ENCODE assay signal across 8 cellular contexts in genomic region chr5:88729476-88730182, GRCh38.
DNase-seq lines count a peak whose midpoint lies in the region; ATAC-seq and TF ChIP-seq lines count a peak whose summit lies in the region.

No MANE protein-coding gene starts in this region.

- no peak overlapping the region for H3K27ac Mint-ChIP-seq in activated CD4-positive, alpha-beta T cell treated with anti-CD3 and anti-CD28 coated beads, Interleukin-2, amount 10 ng/mL, durations not matched to agents 7 days and 5 days
- no peak overlapping the region for H3K27ac Mint-ChIP-seq in mesothelial cell of epicardium

- no peak overlapping the region for H3K4me3 Mint-ChIP-seq in activated CD4-positive, alpha-beta T cell treated with anti-CD3 and anti-CD28 coated beads, Interleukin-2, amount 10 ng/mL, durations not matched to agents 7 days and 5 days
- no peak overlapping the region for H3K4me3 Mint-ChIP-seq in mesothelial cell of epicardium

- peak; percentile 36 for ATAC-seq in GM18861 (IDR thresholded peaks at IDR 0.05; ENCODE audit: unreplicated experiment)
- peak; percentile 26 for ATAC-seq in HG03469 (IDR thresholded peaks at IDR 0.05; ENCODE audit: unreplicated experiment)

- H3K4me1 Mint-ChIP-seq in activated CD4-positive, alpha-beta T cell treated with anti-CD3 and anti-CD28 coated beads, Interleukin-2, amount 10 ng/mL, durations not matched to agents 7 days and 5 days, result no peaks in the 10 kb centered on the region
- peaks cover 7% of the 10 kb centered on the region for H3K4me1 Mint-ChIP-seq in mesothelial cell of epicardium

- H3K36me3 Mint-ChIP-seq in activated CD4-positive, alpha-beta T cell treated with anti-CD3 and anti-CD28 coated beads, Interleukin-2, amount 10 ng/mL, durations not matched to agents 7 days and 5 days (ENCODE audit: low read depth), result no peaks in the 10 kb centered on the region
- no peaks in the 10 kb centered on the region for H3K36me3 Mint-ChIP-seq in mesothelial cell of epicardium

- peak; percentile 54 for DNase-seq in AG08395 (ENCODE audit: low spot score)
- peak; percentile 34 to 73 for DNase-seq in NCI-H526 (lab: John Stamatoyannopoulos, UW)
- DNase-seq in activated CD4-positive, alpha-beta T cell treated with anti-CD3 and anti-CD28 coated beads, Interleukin-2, amount 10 ng/mL, durations not matched to agents 7 days and 5 days, result peak; percentile 63
- DNase-seq in effector CD4-positive, alpha-beta T cell, result peak; percentile 28
- DNase-seq in mesothelial cell of epicardium (ENCODE audit: low spot score in 2 of 2, unreplicated experiment in 2 of 2), result peak; percentile 30 to 66
- DNase-seq in stimulated activated CD8-positive, alpha-beta memory T cell treated with anti-CD3 and anti-CD28 coated beads, Interleukin-7, amount 100 ng/mL, for 1 hour (ENCODE audit: low read depth in 2 of 2), result peak; percentile 14 to 29

- peaks cover 20% of the 10 kb centered on the region for H3K27me3 Mint-ChIP-seq in activated CD4-positive, alpha-beta T cell treated with anti-CD3 and anti-CD28 coated beads, Interleukin-2, amount 10 ng/mL, durations not matched to agents 7 days and 5 days
- H3K27me3 Mint-ChIP-seq in mesothelial cell of epicardium (ENCODE audit: low read depth), result no peaks in the 10 kb centered on the region

- CTCF ChIA-PET in activated CD4-positive, alpha-beta T cell treated with anti-CD3 and anti-CD28 coated beads, Interleukin-2, amount 10 ng/mL, durations not matched to agents 7 days and 5 days (lab: Charles Lee), result interaction anchor here (0.6 to 1.7 kb wide), 6 partner anchors 10 to 1582 kb away, joined by 3 to 7 read pairs (median 3); no protein-coding TSS in a partner anchor

- TF ChIP-seq CTCF in mesothelial cell of epicardium (IDR thresholded peaks at IDR 0.05; ENCODE audit: unreplicated experiment), result peak; percentile 95

- POLR2A ChIA-PET in activated CD4-positive, alpha-beta T cell treated with anti-CD3 and anti-CD28 coated beads, Interleukin-2, amount 10 ng/mL, durations not matched to agents 7 days and 5 days (lab: Charles Lee), result no interaction called here

- H3K9me3 Mint-ChIP-seq in activated CD4-positive, alpha-beta T cell treated with anti-CD3 and anti-CD28 coated beads, Interleukin-2, amount 10 ng/mL, durations not matched to agents 7 days and 5 days, result no peaks in the 10 kb centered on the region
- no peaks in the 10 kb centered on the region for H3K9me3 Mint-ChIP-seq in mesothelial cell of epicardium

Comparison
In these comparisons a context has a peak if more than half of its experiments do, and no peak if none do; other contexts are left out.
1. Peak in every context shown above with its lines: DNase-seq and ATAC-seq.